24 cellular contexts compared by ENCODE assay signal in genomic region chr6:153140299-153140698, GRCh38. TPM values are rescaled to one million over a fixed set of nuclear protein-coding genes. Genes with fewer than 3 reads are reported as not detected.
A peak's percentile ranks its signal among the peaks of the same experiment; 100 is the strongest.
DNase-seq lines count a peak whose midpoint lies in the region; ATAC-seq, FAIRE-seq and TF ChIP-seq lines count a peak whose summit lies in the region.
"Had no signal": no experiment of that assay in that cellular context is flagged by ENCODE, and none has a peak within 500 bp of the region (broad histone marks: within the 10 kb centered on the region; RNA-seq: fewer than 3 reads in every experiment).

No MANE protein-coding gene starts in this region.

- CTCF ChIA-PET in H1 (lab: Charles Lee; ENCODE audit: partially characterized antibody): interaction anchor here (1.3 kb wide), 1 partner anchor 11 kb away, joined by 3 read pairs; no protein-coding TSS in a partner anchor

- H3K4me3 Mint-ChIP-seq in stimulated activated effector memory CD8-positive, alpha-beta T cell treated with anti-CD3 and anti-CD28 coated beads, Interleukin-12 subunit alpha, Interleukin-12 subunit beta, amount 100 ng/mL, for 72 hours: no peak overlapping the region
- H3K4me3 Mint-ChIP-seq: GM23338; memory B cell; stimulated activated naive CD8-positive, alpha-beta T cell treated with anti-CD3 and anti-CD28 coated beads, Interleukin-15, amount 100 ng/mL, for 72 hours; T-helper 1 cell treated with Interleukin-12 subunit alpha and Interleukin-12 subunit beta and Interleukin-4 antibody, amounts not matched to agents 30 μg/mL and 1 μg/mL, for 36 hours had no signal

- no peaks in the 10 kb centered on the region for H3K9me3 ChIP-seq in H1 (ENCODE audit: insufficient read depth in 2 of 2, low read depth in 1 of 2, low read length in 1 of 2)
- H3K9me3 ChIP-seq in prostate gland: no peaks in the 10 kb centered on the region
- H3K9me3 ChIP-seq: transverse colon had no signal

- TF ChIP-seq EP300 in H1 (IDR thresholded peaks at IDR 0.05; ENCODE audit: borderline replicate concordance in 1 of 2, low read depth in 2 of 2, low read length in 2 of 2): no peak

- no peaks in the 10 kb centered on the region for H4K20me1 ChIP-seq in H1 (replicated peaks in 1 of 2; ENCODE audit: control insufficient read depth in 1 of 2, insufficient read depth in 2 of 2, low read length in 2 of 2)

- WGBS in H1 (ENCODE audit: extremely low coverage in 1 of 2, insufficient coverage in 1 of 2, insufficient read length in 1 of 2, insufficient replicate concordance in 2 of 2, low coverage in 1 of 2, low lambda C conversion rate in 2 of 2, missing lambda C conversion rate in 1 of 2), 2 experiments: 83% methylated on average over 2 of the region's 2 CpGs; no CpG with 5 or more reads in 1 of the 2 experiments
- 35% methylated on average over 2 of the region's 2 CpGs for WGBS in prostate gland

- H3K36me3 ChIP-seq in H1 (ENCODE audit: control insufficient read depth in 2 of 4, insufficient read depth in 4 of 4, low read length in 3 of 4) (no peaks in the 10 kb centered on the region), prostate gland (no peaks in the 10 kb centered on the region)
- H3K36me3 ChIP-seq: brain microvascular endothelial cell, transverse colon had no signal

- TF ChIP-seq CTCF in H1 (IDR thresholded peaks at IDR 0.05; ENCODE audit: control extremely low read depth in 1 of 3, insufficient read depth in 1 of 3, low read depth in 1 of 3, low read length in 3 of 3) (no peak), prostate gland (IDR thresholded peaks at IDR 0.05) (no peak)

- no peak overlapping the region for H2BK12ac ChIP-seq in H1 (ENCODE audit: low read depth, low read length)

- 0 out of 2 replicates have a peak overlapping the region, but pooled peaks have one; percentile 5 for H2AFZ ChIP-seq in H1 (ENCODE audit: low read length)
- H2AFZ ChIP-seq: GM23338 had no signal

- H4K8ac ChIP-seq in H1 (ENCODE audit: extremely low read depth, insufficient read depth, low read length): no peak overlapping the region

- no peak overlapping the region for H2BK120ac ChIP-seq in H1 (replicated peaks; ENCODE audit: low read depth, low read length)

- H2BK5ac ChIP-seq in H1 (ENCODE audit: low read depth, low read length): no peak overlapping the region

- no peak for TF ChIP-seq RAD21 in H1 (IDR thresholded peaks at IDR 0.05 in 1 of 2, conservative IDR thresholded peaks at IDR 0.05 in 1 of 2; ENCODE audit: low read depth in 2 of 2, low read length in 2 of 2)

- H3K79me2 ChIP-seq in H1 (ENCODE audit: control insufficient read depth in 1 of 2, insufficient read depth in 2 of 2, low read length in 2 of 2): no peaks in the 10 kb centered on the region

- no peak for ATAC-seq in stimulated activated effector memory CD8-positive, alpha-beta T cell treated with anti-CD3 and anti-CD28 coated beads, Interleukin-12 subunit alpha, Interleukin-12 subunit beta, amount 100 ng/mL, for 72 hours
- no peak for ATAC-seq in GM19023 (IDR thresholded peaks at IDR 0.05; ENCODE audit: unreplicated experiment)
- ATAC-seq: stimulated activated naive CD8-positive, alpha-beta T cell treated with anti-CD3 and anti-CD28 coated beads, Interleukin-15, amount 100 ng/mL, for 72 hours had no signal

- H3K14ac ChIP-seq in H1 (ENCODE audit: insufficient read length): no peak overlapping the region

- no peak overlapping the region for H3K27ac Mint-ChIP-seq in stimulated activated effector memory CD8-positive, alpha-beta T cell treated with anti-CD3 and anti-CD28 coated beads, Interleukin-12 subunit alpha, Interleukin-12 subunit beta, amount 100 ng/mL, for 72 hours
- H3K27ac Mint-ChIP-seq: GM23338; memory B cell; stimulated activated naive CD8-positive, alpha-beta T cell treated with anti-CD3 and anti-CD28 coated beads, Interleukin-15, amount 100 ng/mL, for 72 hours; T-helper 1 cell treated with Interleukin-12 subunit alpha and Interleukin-12 subunit beta and Interleukin-4 antibody, amounts not matched to agents 30 μg/mL and 1 μg/mL, for 36 hours had no signal

- no peaks in the 10 kb centered on the region for H3K79me1 ChIP-seq in H1 (ENCODE audit: low read depth, low read length)

- H3K27me3 ChIP-seq in H1 (replicated peaks in 1 of 4; ENCODE audit: control insufficient read depth in 3 of 4, extremely low read depth in 1 of 4, insufficient read depth in 3 of 4, low read length in 3 of 4) (no peaks in the 10 kb centered on the region), prostate gland (replicated peaks; ENCODE audit: insufficient read depth) (no peaks in the 10 kb centered on the region)
- H3K27me3 ChIP-seq: brain microvascular endothelial cell, transverse colon had no signal

- H3K4me2 ChIP-seq in H1 (ENCODE audit: insufficient read depth in 1 of 2, low read depth in 2 of 2, low read length in 2 of 2): no peak overlapping the region
- H3K4me2 ChIP-seq: GM23338, smooth muscle cell had no signal

- intact Hi-C loops in prostate gland (cut with DNase I): no loop called here

- no peak overlapping the region for H3K4me3 ChIP-seq in H1 (ENCODE audit: extremely low read depth in 1 of 4, insufficient read depth in 2 of 4, low read depth in 3 of 4, low read length in 4 of 4)
- H3K4me3 ChIP-seq in prostate gland: no peak overlapping the region
- H3K4me3 ChIP-seq: GM23338, smooth muscle cell, transverse colon had no signal

- H3K4me1 Mint-ChIP-seq in stimulated activated effector memory CD8-positive, alpha-beta T cell treated with anti-CD3 and anti-CD28 coated beads, Interleukin-12 subunit alpha, Interleukin-12 subunit beta, amount 100 ng/mL, for 72 hours: peaks cover 4% of the 10 kb centered on the region
- H3K4me1 Mint-ChIP-seq: GM23338; memory B cell; stimulated activated naive CD8-positive, alpha-beta T cell treated with anti-CD3 and anti-CD28 coated beads, Interleukin-15, amount 100 ng/mL, for 72 hours had no signal

- no peak overlapping the region for H3K56ac ChIP-seq in H1 (replicated peaks; ENCODE audit: insufficient read length, low read depth, low read length)

- TF ChIP-seq POLR2A in H1 (IDR thresholded peaks at IDR 0.05; ENCODE audit: control extremely low read depth in 1 of 2, low read depth in 2 of 2, low read length in 2 of 2): no peak
- no peak for TF ChIP-seq POLR2A in prostate gland (IDR thresholded peaks at IDR 0.05)

- H3K4me1 ChIP-seq in H1 (replicated peaks in 1 of 4; ENCODE audit: control insufficient read depth in 3 of 4, insufficient read depth in 4 of 4, low read length in 3 of 4) (no peaks in the 10 kb centered on the region), prostate gland (replicated peaks) (no peaks in the 10 kb centered on the region)
- H3K4me1 ChIP-seq: transverse colon had no signal

- H4K91ac ChIP-seq in H1 (replicated peaks; ENCODE audit: insufficient read length, low read length): no peak overlapping the region

- no peaks in the 10 kb centered on the region for H3K9me3 Mint-ChIP-seq in stimulated activated effector memory CD8-positive, alpha-beta T cell treated with anti-CD3 and anti-CD28 coated beads, Interleukin-12 subunit alpha, Interleukin-12 subunit beta, amount 100 ng/mL, for 72 hours
- H3K9me3 Mint-ChIP-seq: GM23338; memory B cell; stimulated activated naive CD8-positive, alpha-beta T cell treated with anti-CD3 and anti-CD28 coated beads, Interleukin-15, amount 100 ng/mL, for 72 hours; T-helper 1 cell treated with Interleukin-12 subunit alpha and Interleukin-12 subunit beta and Interleukin-4 antibody, amounts not matched to agents 30 μg/mL and 1 μg/mL, for 36 hours had no signal

- DNase-seq in G401 (ENCODE audit: low spot score) (peak; percentile 61), NCI-H2029 (lab: John Stamatoyannopoulos, UW) (peak; percentile 86), NCI-H524 (lab: John Stamatoyannopoulos, UW) (peak; percentile 64 to 85), H1 (ENCODE audit: low read depth in 1 of 2, low spot score in 2 of 2) (no peak), prostate gland (ENCODE audit: low spot score) (no peak)
- no peak for DNase-seq in stimulated activated effector memory CD8-positive, alpha-beta T cell treated with anti-CD3 and anti-CD28 coated beads, Interleukin-12 subunit alpha, Interleukin-12 subunit beta, amount 100 ng/mL, for 72 hours (ENCODE audit: low spot score in 2 of 2)
- DNase-seq: activated CD4-positive, alpha-beta T cell treated with anti-CD3 and anti-CD28 coated beads, Interleukin-2, amount 50 U/mL, for 1 hour; activated effector memory CD4-positive, alpha-beta T cell treated with anti-CD3 and anti-CD28 coated beads, Interleukin-2, amount 50 U/mL, for 16 hours; brain microvascular endothelial cell; Calu3; cortex of kidney; nucleus accumbens; OCI-M1; Right ventricle myocardium superior; stimulated activated CD4-positive, alpha-beta T cell treated with anti-CD3 and anti-CD28 coated beads, Interleukin-4, amount 100 ng/mL, for 24 hours; stimulated activated naive CD8-positive, alpha-beta T cell treated with anti-CD3 and anti-CD28 coated beads, Interleukin-15, amount 100 ng/mL, for 72 hours; transverse colon had no signal

- H2BK15ac ChIP-seq in H1 (ENCODE audit: low read length): no peak overlapping the region

- no peak overlapping the region for H3K9ac ChIP-seq in H1 (replicated peaks in 1 of 4; ENCODE audit: extremely low read depth in 1 of 4, low read depth in 3 of 4, low read length in 3 of 4)

- POLR2A ChIA-PET in H1 (lab: Charles Lee; ENCODE audit: partially characterized antibody): no interaction called here

- in situ Hi-C loops in G401 (cut with HindIII; ENCODE audit: low sequenced_read_pairs): no loop called here

- no peaks in the 10 kb centered on the region for H3K36me3 Mint-ChIP-seq in stimulated activated effector memory CD8-positive, alpha-beta T cell treated with anti-CD3 and anti-CD28 coated beads, Interleukin-12 subunit alpha, Interleukin-12 subunit beta, amount 100 ng/mL, for 72 hours
- H3K36me3 Mint-ChIP-seq: memory B cell had no signal

- no peak for FAIRE-seq in H1 (lab: Jason Lieb, UNC)
- FAIRE-seq: GM12892, GM19239 had no signal

- H3K4ac ChIP-seq in H1 (replicated peaks; ENCODE audit: insufficient read length, low read depth, low read length): no peak overlapping the region

- H3K18ac ChIP-seq in H1 (ENCODE audit: extremely low read depth, low read length): no peak overlapping the region

- H3K23ac ChIP-seq in H1 (ENCODE audit: insufficient read length): no peak overlapping the region

- no peak overlapping the region for H2BK20ac ChIP-seq in H1 (ENCODE audit: low read length)

- no peak overlapping the region for H2AK5ac ChIP-seq in H1 (ENCODE audit: low read depth, low read length)

- H3K23me2 ChIP-seq in H1 (ENCODE audit: low read depth, low read length): no peaks in the 10 kb centered on the region

- no peak overlapping the region for H4K5ac ChIP-seq in H1 (ENCODE audit: insufficient read length, low read depth, low read length)

- no peak overlapping the region for H3K27ac ChIP-seq in H1 (ENCODE audit: low read depth, low read length)
- no peak overlapping the region for H3K27ac ChIP-seq in prostate gland
- H3K27ac ChIP-seq: brain microvascular endothelial cell, transverse colon had no signal

RNA-seq across cellular contexts. Expression of gene RGS17, which starts 9.2 kb away (rescaled TPM):
- total RNA-seq in G401 (2014; rRNA removed; shearing (Covaris generic)): 0.58 TPM in 1 of 2 replicates, not detected in the other
- total RNA-seq in H1 (2021; fragmentation: NEBNext Ultra II Directional; extraction: Animal tissue kit (Norgen Biotek cat#: 25700)): 10.7 and 12.2 TPM in 2 replicates
- 2.0 and 2.3 TPM in 2 replicates for polyA plus RNA-seq in H1 (2011; rRNA removed)
- polyA plus RNA-seq in H1 (2011; cell fraction: cytosol; rRNA removed): 2.4 TPM
- 4.0 TPM for polyA plus RNA-seq in H1 (2011; cell fraction: nucleus; rRNA removed)
- polyA plus RNA-seq in H1 (2012, experiment 1 of 2): 1.9 to 4.3 TPM (median 2.4 TPM) in 4 replicates
- polyA plus RNA-seq in H1 (2012, experiment 2 of 2): 0.54 TPM
- polyA plus RNA-seq in H1 (2013, experiment 1 of 2): 11.1 TPM
- polyA plus RNA-seq in H1 (2013, experiment 2 of 2): 9.0 TPM
- polyA minus RNA-seq in H1 (2011; rRNA and poly(A)+ RNA removed): 6.2 and 6.8 TPM in 2 replicates
- polyA minus RNA-seq in H1 (2011; cell fraction: cytosol; rRNA and poly(A)+ RNA removed): 6.7 TPM
- polyA minus RNA-seq in H1 (2011; cell fraction: nucleus; rRNA and poly(A)+ RNA removed): 18.0 TPM
- 1 to 10 TPM; 1.6 to 3.3 TPM for total RNA-seq in prostate gland

Comparison
In these comparisons a context has a peak if more than half of its experiments do, and no peak if none do; other contexts are left out.
1. DNase-seq: peak in G401 (single experiment), NCI-H2029 (single experiment) and NCI-H524 (2 of 2); none in H1 (0 of 2), stimulated activated effector memory CD8-positive, alpha-beta T cell treated with anti-CD3 and anti-CD28 coated beads, Interleukin-12 subunit alpha, Interleukin-12 subunit beta, amount 100 ng/mL, for 72 hours (0 of 2) and prostate gland (single experiment).